1 cellular context compared by ENCODE assay signal in the genomic region with DNA sequence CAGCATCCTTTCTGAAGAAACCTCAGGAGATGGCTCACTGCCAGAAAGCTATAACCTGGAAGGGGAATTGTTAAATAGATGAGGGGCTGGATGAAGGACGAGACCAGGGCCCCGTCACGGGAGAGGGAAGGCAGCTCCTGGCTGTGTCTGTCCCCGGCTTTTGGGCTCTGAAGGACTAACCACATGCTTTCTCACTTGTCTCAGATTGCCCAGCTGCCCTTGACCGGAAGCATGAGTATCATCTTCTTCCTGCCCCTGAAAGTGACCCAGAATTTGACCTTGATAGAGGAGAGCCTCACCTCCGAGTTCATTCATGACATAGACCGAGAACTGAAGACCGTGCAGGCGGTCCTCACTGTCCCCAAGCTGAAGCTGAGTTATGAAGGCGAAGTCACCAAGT.
TF ChIP-seq lines count a peak whose summit lies in the region.

No MANE protein-coding gene starts in this region.

TF ChIP-seq in WTC11, 78 proteins besides CTCF, POLR2A, EP300 and RAD21:
- TF ChIP-seq, protein P1, sequence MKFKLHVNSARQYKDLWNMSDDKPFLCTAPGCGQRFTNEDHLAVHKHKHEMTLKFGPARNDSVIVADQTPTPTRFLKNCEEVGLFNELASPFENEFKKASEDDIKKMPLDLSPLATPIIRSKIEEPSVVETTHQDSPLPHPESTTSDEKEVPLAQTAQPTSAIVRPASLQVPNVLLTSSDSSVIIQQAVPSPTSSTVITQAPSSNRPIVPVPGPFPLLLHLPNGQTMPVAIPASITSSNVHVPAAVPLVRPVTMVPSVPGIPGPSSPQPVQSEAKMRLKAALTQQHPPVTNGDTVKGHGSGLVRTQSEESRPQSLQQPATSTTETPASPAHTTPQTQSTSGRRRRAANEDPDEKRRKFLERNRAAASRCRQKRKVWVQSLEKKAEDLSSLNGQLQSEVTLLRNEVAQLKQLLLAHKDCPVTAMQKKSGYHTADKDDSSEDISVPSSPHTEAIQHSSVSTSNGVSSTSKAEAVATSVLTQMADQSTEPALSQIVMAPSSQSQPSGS (CRISPR knock-in tag; IDR thresholded peaks at IDR 0.05; ENCODE audit: borderline replicate concordance, low read depth) = no peak
- TF ChIP-seq, protein P2, sequence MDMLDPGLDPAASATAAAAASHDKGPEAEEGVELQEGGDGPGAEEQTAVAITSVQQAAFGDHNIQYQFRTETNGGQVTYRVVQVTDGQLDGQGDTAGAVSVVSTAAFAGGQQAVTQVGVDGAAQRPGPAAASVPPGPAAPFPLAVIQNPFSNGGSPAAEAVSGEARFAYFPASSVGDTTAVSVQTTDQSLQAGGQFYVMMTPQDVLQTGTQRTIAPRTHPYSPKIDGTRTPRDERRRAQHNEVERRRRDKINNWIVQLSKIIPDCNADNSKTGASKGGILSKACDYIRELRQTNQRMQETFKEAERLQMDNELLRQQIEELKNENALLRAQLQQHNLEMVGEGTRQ (CRISPR knock-in tag; IDR thresholded peaks at IDR 0.05) = no peak
- TF ChIP-seq, protein P3, sequence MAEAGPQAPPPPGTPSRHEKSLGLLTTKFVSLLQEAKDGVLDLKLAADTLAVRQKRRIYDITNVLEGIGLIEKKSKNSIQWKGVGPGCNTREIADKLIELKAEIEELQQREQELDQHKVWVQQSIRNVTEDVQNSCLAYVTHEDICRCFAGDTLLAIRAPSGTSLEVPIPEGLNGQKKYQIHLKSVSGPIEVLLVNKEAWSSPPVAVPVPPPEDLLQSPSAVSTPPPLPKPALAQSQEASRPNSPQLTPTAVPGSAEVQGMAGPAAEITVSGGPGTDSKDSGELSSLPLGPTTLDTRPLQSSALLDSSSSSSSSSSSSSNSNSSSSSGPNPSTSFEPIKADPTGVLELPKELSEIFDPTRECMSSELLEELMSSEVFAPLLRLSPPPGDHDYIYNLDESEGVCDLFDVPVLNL (CRISPR knock-in tag; IDR thresholded peaks at IDR 0.05; ENCODE audit: borderline replicate concordance, low read depth) = no peak
- TF ChIP-seq SOX15 (CRISPR knock-in tag; IDR thresholded peaks at IDR 0.05) = no peak
- no peak for TF ChIP-seq MXD4 (CRISPR knock-in tag; IDR thresholded peaks at IDR 0.05; ENCODE audit: borderline replicate concordance)
- TF ChIP-seq, protein P4, sequence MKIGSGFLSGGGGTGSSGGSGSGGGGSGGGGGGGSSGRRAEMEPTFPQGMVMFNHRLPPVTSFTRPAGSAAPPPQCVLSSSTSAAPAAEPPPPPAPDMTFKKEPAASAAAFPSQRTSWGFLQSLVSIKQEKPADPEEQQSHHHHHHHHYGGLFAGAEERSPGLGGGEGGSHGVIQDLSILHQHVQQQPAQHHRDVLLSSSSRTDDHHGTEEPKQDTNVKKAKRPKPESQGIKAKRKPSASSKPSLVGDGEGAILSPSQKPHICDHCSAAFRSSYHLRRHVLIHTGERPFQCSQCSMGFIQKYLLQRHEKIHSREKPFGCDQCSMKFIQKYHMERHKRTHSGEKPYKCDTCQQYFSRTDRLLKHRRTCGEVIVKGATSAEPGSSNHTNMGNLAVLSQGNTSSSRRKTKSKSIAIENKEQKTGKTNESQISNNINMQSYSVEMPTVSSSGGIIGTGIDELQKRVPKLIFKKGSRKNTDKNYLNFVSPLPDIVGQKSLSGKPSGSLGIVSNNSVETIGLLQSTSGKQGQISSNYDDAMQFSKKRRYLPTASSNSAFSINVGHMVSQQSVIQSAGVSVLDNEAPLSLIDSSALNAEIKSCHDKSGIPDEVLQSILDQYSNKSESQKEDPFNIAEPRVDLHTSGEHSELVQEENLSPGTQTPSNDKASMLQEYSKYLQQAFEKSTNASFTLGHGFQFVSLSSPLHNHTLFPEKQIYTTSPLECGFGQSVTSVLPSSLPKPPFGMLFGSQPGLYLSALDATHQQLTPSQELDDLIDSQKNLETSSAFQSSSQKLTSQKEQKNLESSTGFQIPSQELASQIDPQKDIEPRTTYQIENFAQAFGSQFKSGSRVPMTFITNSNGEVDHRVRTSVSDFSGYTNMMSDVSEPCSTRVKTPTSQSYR (CRISPR knock-in tag; IDR thresholded peaks at IDR 0.05) = no peak
- TF ChIP-seq, protein P5, sequence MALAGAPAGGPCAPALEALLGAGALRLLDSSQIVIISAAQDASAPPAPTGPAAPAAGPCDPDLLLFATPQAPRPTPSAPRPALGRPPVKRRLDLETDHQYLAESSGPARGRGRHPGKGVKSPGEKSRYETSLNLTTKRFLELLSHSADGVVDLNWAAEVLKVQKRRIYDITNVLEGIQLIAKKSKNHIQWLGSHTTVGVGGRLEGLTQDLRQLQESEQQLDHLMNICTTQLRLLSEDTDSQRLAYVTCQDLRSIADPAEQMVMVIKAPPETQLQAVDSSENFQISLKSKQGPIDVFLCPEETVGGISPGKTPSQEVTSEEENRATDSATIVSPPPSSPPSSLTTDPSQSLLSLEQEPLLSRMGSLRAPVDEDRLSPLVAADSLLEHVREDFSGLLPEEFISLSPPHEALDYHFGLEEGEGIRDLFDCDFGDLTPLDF (CRISPR knock-in tag; IDR thresholded peaks at IDR 0.05) = no peak
- TF ChIP-seq NFATC4 (CRISPR knock-in tag; IDR thresholded peaks at IDR 0.05) = no peak
